ENCODE assay signal across 24 cellular contexts in the genomic region with DNA sequence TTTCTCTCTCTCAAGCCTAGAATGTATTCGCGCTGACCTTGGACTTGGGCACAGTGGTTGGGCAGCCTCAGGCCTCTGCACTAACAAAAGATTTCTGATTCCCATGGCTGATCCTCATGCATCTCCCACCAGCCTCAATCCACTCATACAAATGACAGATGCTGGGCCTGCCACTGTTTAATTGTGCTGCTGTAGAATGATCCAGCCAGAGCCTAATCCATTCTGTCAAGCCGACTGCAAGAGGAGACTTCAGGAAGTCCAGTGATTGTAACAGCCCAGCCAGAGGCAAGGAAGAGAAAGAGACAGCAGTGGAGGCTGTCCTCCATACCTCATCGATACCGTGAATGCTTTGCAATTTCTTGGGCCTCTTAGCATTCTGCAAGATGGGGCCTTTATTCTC.
DNase-seq lines count a peak whose midpoint lies in the region; ATAC-seq, FAIRE-seq and TF ChIP-seq lines count a peak whose summit lies in the region.
"Had no signal": no experiment of that assay in that cellular context is flagged by ENCODE, and none has a peak within 500 bp of the region (broad histone marks: within the 10 kb centered on the region; RNA-seq: fewer than 3 reads in every experiment).

No MANE protein-coding gene starts in this region.

- in situ Hi-C loops in HepG2 (cut with HindIII; ENCODE audit: extremely low pct_ligation_motif_present, low pct_unique_long_range_greater_than_20kb), result no loop called here

- H4K20me1 ChIP-seq in HepG2 (ENCODE audit: insufficient read depth, low read length), result no peaks in the 10 kb centered on the region
- H4K20me1 ChIP-seq: BLaER1 treated with 17β-estradiol and CSF1 and Interleukin-3, amounts not matched to agents 10 nM and 100 nM had no signal

- no peak for TF ChIP-seq RAD21 in HepG2 (CRISPR knock-in tag; IDR thresholded peaks at IDR 0.05)

- no peak overlapping the region for H2AFZ ChIP-seq in HepG2 (ENCODE audit: low read length)

- H3K27ac ChIP-seq in HepG2 (ENCODE audit: extremely low read length, insufficient read depth, low read length) (no peak overlapping the region), right lobe of liver (no peak overlapping the region)
- H3K27ac ChIP-seq: A549; BLaER1 treated with 17β-estradiol and CSF1 and Interleukin-3, amounts not matched to agents 10 nM and 100 nM had no signal

- H3K27me3 ChIP-seq in HepG2 (ENCODE audit: control insufficient read depth in 1 of 2, insufficient read depth in 2 of 2, low read length in 2 of 2) (peaks cover 0 to 1% of the 10 kb centered on the region in 2 experiments; a peak in 1 of 5 replicates), right lobe of liver (no peaks in the 10 kb centered on the region), NT2/D1 (ENCODE audit: insufficient read depth, insufficient read length) (no peaks in the 10 kb centered on the region), bronchial epithelial cell (ENCODE audit: control insufficient read depth, insufficient read depth, low read length) (peaks cover 2% of the 10 kb centered on the region)
- H3K27me3 ChIP-seq: BE2C; BLaER1 treated with 17β-estradiol and CSF1 and Interleukin-3, amounts not matched to agents 10 nM and 100 nM had no signal

- no TSS peak for BruUV-seq in HepG2 (replicated peaks; lab: Mats Ljungman, UMichigan)

- no peak for FAIRE-seq in HepG2 (lab: Jason Lieb, UNC)
- FAIRE-seq in bronchial epithelial cell (lab: Jason Lieb, UNC), result peak; percentile 36
- FAIRE-seq: A549, G401.6, GM12892, H54 had no signal

- TF ChIP-seq POLR2A in HepG2 (IDR thresholded peaks at IDR 0.05; ENCODE audit: insufficient read depth in 1 of 2, low read depth in 2 of 2, low read length in 2 of 2) (no peak), right lobe of liver (IDR thresholded peaks at IDR 0.05) (no peak)

- H3K36me3 ChIP-seq in HepG2 (replicated peaks in 1 of 2; ENCODE audit: control insufficient read depth in 1 of 2, insufficient read depth in 2 of 2, low read length in 2 of 2) (no peaks in the 10 kb centered on the region), right lobe of liver (no peaks in the 10 kb centered on the region), NT2/D1 (ENCODE audit: insufficient read depth, insufficient read length, low read length) (no peaks in the 10 kb centered on the region), bronchial epithelial cell (ENCODE audit: control insufficient read depth, insufficient read depth, low read length) (no peaks in the 10 kb centered on the region)
- H3K36me3 ChIP-seq: BE2C; BLaER1 treated with 17β-estradiol and CSF1 and Interleukin-3, amounts not matched to agents 10 nM and 100 nM; HAP-1 had no signal

- DNase-seq in HepG2 (ENCODE audit: low spot score) (no peak), right lobe of liver (no peak), NT2/D1 (ENCODE audit: low read depth, low spot score) (peak; percentile 20), bronchial epithelial cell (ENCODE audit: low read depth) (no peak), retina (peak; percentile 70), DMS 273 (lab: John Stamatoyannopoulos, UW; ENCODE audit: unreplicated experiment) (no peak), NOMO-1 (lab: John Stamatoyannopoulos, UW; ENCODE audit: unreplicated experiment in 2 of 2) (no peak)
- DNase-seq: 8988T; ACHN; AML-193; BE2C; CD4-positive, alpha-beta T cell; CD8-positive, alpha-beta memory T cell; DMS153; DND-41; GOT3; HFFc6 had no signal

- intact Hi-C loops in HepG2 (cut with micrococcal nuclease; ENCODE audit: unreplicated experiment), result no loop called here
- intact Hi-C loops in right lobe of liver (cut with DNase I), result no loop called here

- H3K9me3 ChIP-seq in HepG2 (ENCODE audit: low read length) (no peaks in the 10 kb centered on the region), right lobe of liver (no peaks in the 10 kb centered on the region), NT2/D1 (ENCODE audit: insufficient read depth, low read length) (no peaks in the 10 kb centered on the region)
- H3K9me3 ChIP-seq: A549; BE2C; BLaER1 treated with 17β-estradiol and CSF1 and Interleukin-3, amounts not matched to agents 10 nM and 100 nM; HAP-1 had no signal

- H3K4me3 ChIP-seq in HepG2 (replicated peaks in 1 of 3; ENCODE audit: insufficient read depth in 1 of 3, low read depth in 2 of 3, low read length in 3 of 3) (no peak overlapping the region), right lobe of liver (no peak overlapping the region), NT2/D1 (ENCODE audit: insufficient read length, low read depth) (no peak overlapping the region), bronchial epithelial cell (ENCODE audit: low read depth, low read length) (no peak overlapping the region)
- H3K4me3 ChIP-seq: A549; BLaER1 treated with 17β-estradiol and CSF1 and Interleukin-3, amounts not matched to agents 10 nM and 100 nM; HAP-1 had no signal

- ATAC-seq in HepG2 (peak; percentile 44; the same call in 2 of the 3 replicates), right lobe of liver (no peak), SK-N-SH treated with all-trans-retinoic acid at 6 μM for 48 hours (no peak)
- ATAC-seq: A549 had no signal

- 18% methylated on average over 5 of the region's 5 CpGs for whole genome bisulfite sequencing in HepG2 (ENCODE audit: low lambda C conversion rate)
- 61% methylated on average over 5 of the region's 5 CpGs for WGBS in right lobe of liver (ENCODE audit: insufficient coverage, low coverage, low lambda C conversion rate, missing lambda C conversion rate)

- no peak overlapping the region for H3K9ac ChIP-seq in HepG2 (ENCODE audit: insufficient read depth, low read depth, low read length)
- no peak overlapping the region for H3K9ac ChIP-seq in NT2/D1 (ENCODE audit: insufficient read length, low read depth)
- H3K9ac ChIP-seq: BLaER1 treated with 17β-estradiol and CSF1 and Interleukin-3, amounts not matched to agents 10 nM and 100 nM had no signal

- H3K79me2 ChIP-seq in HepG2 (ENCODE audit: insufficient read depth, low read length), result no peaks in the 10 kb centered on the region

- no peak for TF ChIP-seq CTCF in HepG2 (CRISPR knock-in tag; IDR thresholded peaks at IDR 0.05)
- TF ChIP-seq CTCF in right lobe of liver (IDR thresholded peaks at IDR 0.05), result no peak
- TF ChIP-seq CTCF in bronchial epithelial cell (IDR thresholded peaks at IDR 0.05; ENCODE audit: insufficient read depth, low read length, severe bottlenecking), result no peak

- H3K4me1 ChIP-seq in HepG2 (ENCODE audit: insufficient read depth, low read length) (no peaks in the 10 kb centered on the region), right lobe of liver (no peaks in the 10 kb centered on the region), NT2/D1 (ENCODE audit: insufficient read depth, insufficient read length) (peaks cover 2% of the 10 kb centered on the region)
- H3K4me1 ChIP-seq: A549, BE2C, HAP-1 had no signal

- CTCF ChIA-PET in HepG2 (lab: Yijun Ruan, JAX; ENCODE audit: low intra/inter-chr PET ratio, low total read pairs), result no interaction called here

- no peak overlapping the region for H3K4me2 ChIP-seq in HepG2 (ENCODE audit: low read depth, low read length)
- H3K4me2 ChIP-seq: A549 had no signal

- POLR2A ChIA-PET in HepG2 (lab: Yijun Ruan, JAX), result no interaction called here

- TF ChIP-seq EP300 in HepG2 (IDR thresholded peaks at IDR 0.05; ENCODE audit: low read depth in 2 of 2, low read length in 2 of 2) (no peak), HepG2 (CRISPR knock-in tag; IDR thresholded peaks at IDR 0.05; ENCODE audit: borderline replicate concordance) (no peak)

TF ChIP-seq in HepG2, 621 proteins besides CTCF, POLR2A, EP300 and RAD21 (continues in another document):
- TF ChIP-seq ZSCAN22 (CRISPR knock-in tag; IDR thresholded peaks at IDR 0.05) (no peak), ZSCAN31 (CRISPR knock-in tag; IDR thresholded peaks at IDR 0.05; ENCODE audit: low read depth) (no peak), CHCHD3 (CRISPR knock-in tag; IDR thresholded peaks at IDR 0.05) (no peak), TCF7L2 (IDR thresholded peaks at IDR 0.05; ENCODE audit: low read depth, low read length) (no peak), ZNF564 (CRISPR knock-in tag; IDR thresholded peaks at IDR 0.05) (no peak), RARA (CRISPR knock-in tag; IDR thresholded peaks at IDR 0.05) (no peak), JDP2 (CRISPR knock-in tag; IDR thresholded peaks at IDR 0.05; ENCODE audit: borderline replicate concordance) (no peak), ZNF44 (CRISPR knock-in tag; IDR thresholded peaks at IDR 0.05) (no peak), FOXP1 (IDR thresholded peaks at IDR 0.05) (no peak), FOXP1 (CRISPR knock-in tag; IDR thresholded peaks at IDR 0.05) (no peak), PPARG (CRISPR knock-in tag; conservative IDR thresholded peaks at IDR 0.05) (no peak), YEATS4 (CRISPR knock-in tag; IDR thresholded peaks at IDR 0.05; ENCODE audit: borderline replicate concordance) (no peak), TBX3 (IDR thresholded peaks at IDR 0.05; ENCODE audit: borderline replicate concordance) (no peak), ARNT2 (CRISPR knock-in tag; IDR thresholded peaks at IDR 0.05; ENCODE audit: low read depth) (no peak), BRD4 (CRISPR knock-in tag; IDR thresholded peaks at IDR 0.05) (no peak), PCBP1 (IDR thresholded peaks at IDR 0.05; ENCODE audit: borderline replicate concordance, low read depth, low read length) (no peak), ZNF724P (CRISPR knock-in tag; IDR thresholded peaks at IDR 0.05; ENCODE audit: borderline replicate concordance) (no peak)

TF ChIP-seq in SK-N-SH treated with all-trans-retinoic acid at 6 μM for 48 hours, 23 proteins besides CTCF, POLR2A, EP300 and RAD21 (continues in another document):
- TF ChIP-seq, protein P1, sequence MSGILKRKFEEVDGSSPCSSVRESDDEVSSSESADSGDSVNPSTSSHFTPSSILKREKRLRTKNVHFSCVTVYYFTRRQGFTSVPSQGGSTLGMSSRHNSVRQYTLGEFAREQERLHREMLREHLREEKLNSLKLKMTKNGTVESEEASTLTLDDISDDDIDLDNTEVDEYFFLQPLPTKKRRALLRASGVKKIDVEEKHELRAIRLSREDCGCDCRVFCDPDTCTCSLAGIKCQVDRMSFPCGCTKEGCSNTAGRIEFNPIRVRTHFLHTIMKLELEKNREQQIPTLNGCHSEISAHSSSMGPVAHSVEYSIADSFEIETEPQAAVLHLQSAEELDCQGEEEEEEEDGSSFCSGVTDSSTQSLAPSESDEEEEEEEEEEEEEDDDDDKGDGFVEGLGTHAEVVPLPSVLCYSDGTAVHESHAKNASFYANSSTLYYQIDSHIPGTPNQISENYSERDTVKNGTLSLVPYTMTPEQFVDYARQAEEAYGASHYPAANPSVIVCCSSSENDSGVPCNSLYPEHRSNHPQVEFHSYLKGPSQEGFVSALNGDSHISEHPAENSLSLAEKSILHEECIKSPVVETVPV (CRISPR knock-in tag; IDR thresholded peaks at IDR 0.05), result no peak
- no peak for TF ChIP-seq OSR1 (CRISPR knock-in tag; IDR thresholded peaks at IDR 0.05)

Comparison
In these comparisons a context has a peak if more than half of its experiments do, and no peak if none do; other contexts are left out.
1. DNase-seq: peak in NT2/D1 (single experiment) and retina (single experiment); none in HepG2 (single experiment), right lobe of liver (0 of 3), bronchial epithelial cell (single experiment), DMS 273 (single experiment) and NOMO-1 (0 of 2).